8 cellular contexts compared by ENCODE assay signal in genomic region chr16:4765511-4766474, GRCh38. TPM values are rescaled to one million over a fixed set of nuclear protein-coding genes. Genes with fewer than 3 reads are reported as not detected.
A peak's percentile ranks its signal among the peaks of the same experiment; 100 is the strongest.
DNase-seq lines count a peak whose midpoint lies in the region; ATAC-seq, FAIRE-seq and TF ChIP-seq lines count a peak whose summit lies in the region.

No MANE protein-coding gene starts in this region.

- ATAC-seq in activated naive CD8-positive, alpha-beta T cell treated with anti-CD3 and anti-CD28 coated beads, Interleukin-2, amount 10 ng/mL, durations not matched to agents 7 days and 5 days (ENCODE audit: low read depth), result no peak
- no peak for ATAC-seq in mucosa of descending colon

- no peaks in the 10 kb centered on the region for H3K27me3 Mint-ChIP-seq in activated CD4-positive, alpha-beta T cell treated with anti-CD3 and anti-CD28 coated beads, Interleukin-2, amount 10 ng/mL, durations not matched to agents 7 days and 5 days
- no peaks in the 10 kb centered on the region for H3K27me3 Mint-ChIP-seq in activated naive CD8-positive, alpha-beta T cell treated with anti-CD3 and anti-CD28 coated beads, Interleukin-2, amount 10 ng/mL, durations not matched to agents 7 days and 5 days

- TF ChIP-seq CTCF in kidney (IDR thresholded peaks at IDR 0.05; ENCODE audit: borderline replicate concordance, extremely low read depth, insufficient read depth), result no peak
- TF ChIP-seq CTCF in testis (IDR thresholded peaks at IDR 0.05), result no peak
- TF ChIP-seq CTCF in mucosa of descending colon (IDR thresholded peaks at IDR 0.05), result no peak

- H3K36me3 ChIP-seq in kidney (ENCODE audit: control insufficient read depth in 1 of 2, insufficient read depth in 2 of 2, low read length in 2 of 2) (peaks cover 6 to 13% of the 10 kb centered on the region in 2 donors), testis (ENCODE audit: low read depth, missing control alignments) (no peaks in the 10 kb centered on the region), mucosa of descending colon (ENCODE audit: low read depth) (peaks cover 3% of the 10 kb centered on the region)

- WGBS in testis, 2 donors, result 26 to 59% methylated on average over 7 to 26 of the region's 26 CpGs

- H3K4me3 Mint-ChIP-seq in activated CD4-positive, alpha-beta T cell treated with anti-CD3 and anti-CD28 coated beads, Interleukin-2, amount 10 ng/mL, durations not matched to agents 7 days and 5 days, result peak overlapping the region; percentile 90
- H3K4me3 Mint-ChIP-seq in activated naive CD8-positive, alpha-beta T cell treated with anti-CD3 and anti-CD28 coated beads, Interleukin-2, amount 10 ng/mL, durations not matched to agents 7 days and 5 days, result peak overlapping the region; percentile 89

- in situ Hi-C loops in ACHN (cut with HindIII; ENCODE audit: low pct_ligation_motif_present, low pct_unique_long_range_greater_than_20kb, low sequenced_read_pairs), result no loop called here

- no peak for DNase-seq in activated CD4-positive, alpha-beta T cell treated with anti-CD3 and anti-CD28 coated beads, Interleukin-2, amount 10 ng/mL, durations not matched to agents 7 days and 5 days
- no peak for DNase-seq in activated CD4-positive, alpha-beta T cell treated with anti-CD3 and anti-CD28 coated beads for 1 hour
- no peak for DNase-seq in activated naive CD8-positive, alpha-beta T cell treated with anti-CD3 and anti-CD28 coated beads, Interleukin-2, amount 10 ng/mL, durations not matched to agents 7 days and 5 days
- no peak for DNase-seq in kidney
- DNase-seq in testis, result no peak
- DNase-seq in mucosa of descending colon, result no peak
- no peak for DNase-seq in ACHN
- no peak for DNase-seq in stimulated activated CD8-positive, alpha-beta memory T cell treated with anti-CD3 and anti-CD28 coated beads, Interleukin-4, amount 100 ng/mL, for 48 hours

- no peak overlapping the region for H3K27ac ChIP-seq in kidney (ENCODE audit: low read depth in 2 of 2, low read length in 2 of 2)
- H3K27ac ChIP-seq in testis, result no peak overlapping the region

- no peak for TF ChIP-seq POLR2A in testis (IDR thresholded peaks at IDR 0.05)

- H3K27ac Mint-ChIP-seq in activated CD4-positive, alpha-beta T cell treated with anti-CD3 and anti-CD28 coated beads, Interleukin-2, amount 10 ng/mL, durations not matched to agents 7 days and 5 days, result peak overlapping the region; percentile 91
- H3K27ac Mint-ChIP-seq in activated naive CD8-positive, alpha-beta T cell treated with anti-CD3 and anti-CD28 coated beads, Interleukin-2, amount 10 ng/mL, durations not matched to agents 7 days and 5 days, result peak overlapping the region; percentile 83

- H3K9me3 ChIP-seq in kidney (ENCODE audit: control insufficient read depth in 1 of 2, low read length in 2 of 2) (no peaks in the 10 kb centered on the region), testis (no peaks in the 10 kb centered on the region), mucosa of descending colon (no peaks in the 10 kb centered on the region)

- no peaks in the 10 kb centered on the region for H3K9me3 Mint-ChIP-seq in activated CD4-positive, alpha-beta T cell treated with anti-CD3 and anti-CD28 coated beads, Interleukin-2, amount 10 ng/mL, durations not matched to agents 7 days and 5 days
- H3K9me3 Mint-ChIP-seq in activated naive CD8-positive, alpha-beta T cell treated with anti-CD3 and anti-CD28 coated beads, Interleukin-2, amount 10 ng/mL, durations not matched to agents 7 days and 5 days, result no peaks in the 10 kb centered on the region

- peaks cover 4 to 16% of the 10 kb centered on the region in 2 donors for H3K4me1 ChIP-seq in kidney (ENCODE audit: control insufficient read depth in 1 of 2, insufficient read depth in 1 of 2, low read depth in 1 of 2, low read length in 2 of 2)
- H3K4me1 ChIP-seq in testis, result peaks cover 19% of the 10 kb centered on the region
- H3K4me1 ChIP-seq in mucosa of descending colon (ENCODE audit: low read depth), result peaks cover 21% of the 10 kb centered on the region

- CTCF ChIA-PET in activated CD4-positive, alpha-beta T cell treated with anti-CD3 and anti-CD28 coated beads, Interleukin-2, amount 10 ng/mL, durations not matched to agents 7 days and 5 days (lab: Charles Lee), result interaction anchor here (0.7 kb wide), 1 partner anchor 126 kb away, joined by 3 read pairs; no protein-coding TSS in a partner anchor

- H3K4me1 Mint-ChIP-seq in activated CD4-positive, alpha-beta T cell treated with anti-CD3 and anti-CD28 coated beads, Interleukin-2, amount 10 ng/mL, durations not matched to agents 7 days and 5 days, result peaks cover 35% of the 10 kb centered on the region
- peaks cover 23% of the 10 kb centered on the region for H3K4me1 Mint-ChIP-seq in activated naive CD8-positive, alpha-beta T cell treated with anti-CD3 and anti-CD28 coated beads, Interleukin-2, amount 10 ng/mL, durations not matched to agents 7 days and 5 days

- H3K4me3 ChIP-seq in kidney (ENCODE audit: low read length in 2 of 2), result peak overlapping the region; percentile 77 to 79
- peak overlapping the region; percentile 94 to 99 for H3K4me3 ChIP-seq in testis
- no peak overlapping the region for H3K4me3 ChIP-seq in mucosa of descending colon

- no peaks in the 10 kb centered on the region for H3K27me3 ChIP-seq in testis

- intact Hi-C loops in kidney (cut with DNase I), result no loop called here
- intact Hi-C loops in testis (cut with DNase I; ENCODE audit: low total_unique reads), result loop anchor here (10.0 kb wide), 1 partner anchor 161 kb away; no protein-coding TSS in a partner anchor
- intact Hi-C loops in mucosa of descending colon (cut with DNase I, micrococcal nuclease), result no loop called here

- FAIRE-seq in kidney (lab: Jason Lieb, UNC), result no peak

- POLR2A ChIA-PET in activated CD4-positive, alpha-beta T cell treated with anti-CD3 and anti-CD28 coated beads, Interleukin-2, amount 10 ng/mL, durations not matched to agents 7 days and 5 days (lab: Charles Lee), result no interaction called here
- POLR2A ChIA-PET in activated naive CD8-positive, alpha-beta T cell treated with anti-CD3 and anti-CD28 coated beads, Interleukin-2, amount 10 ng/mL, durations not matched to agents 7 days and 5 days (lab: Charles Lee), result interaction anchor here (1.6 to 2.2 kb wide), 3 partner anchors 18 to 32 kb away, joined by 6 to 12 read pairs (median 6); partner anchors contain the start of genes ANKS3 and DNAAF8

- H3K9ac ChIP-seq in kidney (ENCODE audit: low read length in 2 of 2), result peak overlapping the region in 1 of 2 donors; percentile 86

- peaks cover 13% of the 10 kb centered on the region for H3K36me3 Mint-ChIP-seq in activated CD4-positive, alpha-beta T cell treated with anti-CD3 and anti-CD28 coated beads, Interleukin-2, amount 10 ng/mL, durations not matched to agents 7 days and 5 days (ENCODE audit: low read depth)
- H3K36me3 Mint-ChIP-seq in activated naive CD8-positive, alpha-beta T cell treated with anti-CD3 and anti-CD28 coated beads, Interleukin-2, amount 10 ng/mL, durations not matched to agents 7 days and 5 days, result peaks cover 6% of the 10 kb centered on the region

RNA-seq across cellular contexts. Expression of gene ZNF500, which starts 1.2 kb away (rescaled TPM):
- total RNA-seq in activated CD4-positive, alpha-beta T cell treated with anti-CD3 and anti-CD28 coated beads, Interleukin-2, amount 10 ng/mL, durations not matched to agents 7 days and 5 days, result 10 to 100 TPM; 12.7 to 18.7 TPM
- total RNA-seq in activated naive CD8-positive, alpha-beta T cell treated with anti-CD3 and anti-CD28 coated beads, Interleukin-2, amount 10 ng/mL, durations not matched to agents 7 days and 5 days, result 10 to 100 TPM; 22.5 to 23.8 TPM
- total RNA-seq in kidney (18.3 TPM), testis (10 to 100 TPM; 24.3 to 24.9 TPM), mucosa of descending colon (10 to 100 TPM; 11.0 to 22.9 (median 18.8) TPM)
- polyA plus RNA-seq in kidney (ENCODE audit: insufficient read depth, low read depth, low replicate concordance) (4.9 TPM), testis (ENCODE audit: insufficient read depth, low read depth, low replicate concordance) (12.5 TPM)

RNA-seq across cellular contexts. Expression of gene SEPTIN12, which starts 22.4 kb away (rescaled TPM):
- total RNA-seq in activated CD4-positive, alpha-beta T cell treated with anti-CD3 and anti-CD28 coated beads, Interleukin-2, amount 10 ng/mL, durations not matched to agents 7 days and 5 days, result not detected
- total RNA-seq in activated naive CD8-positive, alpha-beta T cell treated with anti-CD3 and anti-CD28 coated beads, Interleukin-2, amount 10 ng/mL, durations not matched to agents 7 days and 5 days, result not detected
- total RNA-seq in kidney (not detected), testis (10 to 100 TPM; 61.0 to 68.1 TPM), mucosa of descending colon (1 to 10 TPM in 1 of 3 donors, not detected in 2; 1.1 TPM)
- polyA plus RNA-seq in kidney (ENCODE audit: insufficient read depth, low read depth, low replicate concordance) (not detected), testis (ENCODE audit: insufficient read depth, low read depth, low replicate concordance) (310 TPM)

RNA-seq across cellular contexts. Expression of gene SMIM22, which starts 29.4 kb away (rescaled TPM):
- not detected for total RNA-seq in activated CD4-positive, alpha-beta T cell treated with anti-CD3 and anti-CD28 coated beads, Interleukin-2, amount 10 ng/mL, durations not matched to agents 7 days and 5 days
- total RNA-seq in activated naive CD8-positive, alpha-beta T cell treated with anti-CD3 and anti-CD28 coated beads, Interleukin-2, amount 10 ng/mL, durations not matched to agents 7 days and 5 days, result not detected
- total RNA-seq in kidney, result 36.5 TPM
- polyA plus RNA-seq in kidney (ENCODE audit: insufficient read depth, low read depth, low replicate concordance), result 74.2 TPM
- total RNA-seq in testis, result 1 to 10 TPM; 6.1 to 9.8 TPM
- polyA plus RNA-seq in testis (ENCODE audit: insufficient read depth, low read depth, low replicate concordance), result 41.3 TPM
- 100 to 1,000 TPM; 208 to 573 (median 395) TPM for total RNA-seq in mucosa of descending colon

RNA-seq across cellular contexts. Expression of gene DNAAF8, which starts 31.5 kb away (rescaled TPM):
- under 1 TPM; 0.21 to 0.40 TPM for total RNA-seq in activated CD4-positive, alpha-beta T cell treated with anti-CD3 and anti-CD28 coated beads, Interleukin-2, amount 10 ng/mL, durations not matched to agents 7 days and 5 days
- total RNA-seq in activated naive CD8-positive, alpha-beta T cell treated with anti-CD3 and anti-CD28 coated beads, Interleukin-2, amount 10 ng/mL, durations not matched to agents 7 days and 5 days, result under 1 TPM in 1 of 2 experiments, not detected in 1; 0.23 TPM
- total RNA-seq in kidney, result 1.8 TPM
- polyA plus RNA-seq in kidney (ENCODE audit: insufficient read depth, low read depth, low replicate concordance), result 4.0 TPM
- total RNA-seq in testis, result 10 to 100 TPM; 61.6 to 70.0 TPM
- polyA plus RNA-seq in testis (ENCODE audit: insufficient read depth, low read depth, low replicate concordance), result 238 TPM
- 1 to 10 TPM in 1 of 3 donors, under 1 TPM in 2; 0.22 to 1.8 (median 0.98) TPM for total RNA-seq in mucosa of descending colon

RNA-seq across cellular contexts. Expression of gene ANKS3, which starts 31.7 kb away (rescaled TPM):
- 10 to 100 TPM; 12.4 to 16.7 TPM for total RNA-seq in activated CD4-positive, alpha-beta T cell treated with anti-CD3 and anti-CD28 coated beads, Interleukin-2, amount 10 ng/mL, durations not matched to agents 7 days and 5 days
- 10 to 100 TPM; 20.4 to 20.5 TPM for total RNA-seq in activated naive CD8-positive, alpha-beta T cell treated with anti-CD3 and anti-CD28 coated beads, Interleukin-2, amount 10 ng/mL, durations not matched to agents 7 days and 5 days
- total RNA-seq in kidney (27.6 TPM), testis (10 to 100 TPM; 40.4 to 40.6 TPM), mucosa of descending colon (10 to 100 TPM; 18.2 to 32.3 (median 21.3) TPM)
- polyA plus RNA-seq in kidney (ENCODE audit: insufficient read depth, low read depth, low replicate concordance) (20.7 TPM), testis (ENCODE audit: insufficient read depth, low read depth, low replicate concordance) (18.6 TPM)

Comparison
In these comparisons a context has a peak if more than half of its experiments do, and no peak if none do; other contexts are left out.
1. RNA of gene SEPTIN12, which starts 22.4 kb away (total RNA-seq): 61.0 to 68.1 TPM in testis; 1.1 TPM in mucosa of descending colon, not detected in activated naive CD8-positive, alpha-beta T cell treated with anti-CD3 and anti-CD28 coated beads, Interleukin-2, amount 10 ng/mL, durations not matched to agents 7 days and 5 days, not detected in kidney (single experiment) and not detected in activated CD4-positive, alpha-beta T cell treated with anti-CD3 and anti-CD28 coated beads, Interleukin-2, amount 10 ng/mL, durations not matched to agents 7 days and 5 days; every median in the first group is over 10 times any median in the second.
2. RNA of gene SMIM22, which starts 29.4 kb away (total RNA-seq): 208 to 573 TPM in mucosa of descending colon, 36.5 TPM in kidney (single experiment) and 6.1 to 9.8 TPM in testis; not detected in activated CD4-positive, alpha-beta T cell treated with anti-CD3 and anti-CD28 coated beads, Interleukin-2, amount 10 ng/mL, durations not matched to agents 7 days and 5 days and not detected in activated naive CD8-positive, alpha-beta T cell treated with anti-CD3 and anti-CD28 coated beads, Interleukin-2, amount 10 ng/mL, durations not matched to agents 7 days and 5 days; every median in the first group is over 4 times any median in the second.